30 cellular contexts compared by ENCODE assay signal in the genomic region with DNA sequence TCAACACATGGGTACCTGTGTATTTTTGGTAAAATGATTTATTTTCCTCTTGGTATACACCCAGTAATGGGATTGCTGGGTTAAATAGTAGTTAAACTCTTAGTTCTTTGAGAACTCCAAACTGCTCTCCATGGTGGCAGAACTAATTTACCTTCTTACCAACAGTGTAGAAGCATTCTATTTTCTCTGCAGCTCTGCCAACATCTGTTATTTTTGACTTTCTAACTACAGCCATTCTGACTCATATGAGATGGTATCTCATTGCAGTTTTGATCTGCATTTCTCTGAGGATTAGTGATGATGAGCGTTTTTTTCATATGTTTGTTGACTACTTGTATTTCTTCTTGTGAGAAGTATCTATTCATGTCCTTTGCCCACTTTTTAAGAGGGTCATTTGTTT.
DNase-seq lines count a peak whose midpoint lies in the region; ATAC-seq and TF ChIP-seq lines count a peak whose summit lies in the region.
"Had no signal": no experiment of that assay in that cellular context is flagged by ENCODE, and none has a peak within 500 bp of the region (broad histone marks: within the 10 kb centered on the region; RNA-seq: fewer than 3 reads in every experiment).

No MANE protein-coding gene starts in this region.

- no peaks in the 10 kb centered on the region for H3K4me1 ChIP-seq in foreskin keratinocyte
- H3K4me1 ChIP-seq: HAP-1, uterus had no signal

- no peak for TF ChIP-seq CTCF in foreskin keratinocyte (conservative IDR thresholded peaks at IDR 0.05)

- DNase-seq in EL (peak; percentile 23), NCI-H226 (peak; percentile 42), astrocyte of the hippocampus (ENCODE audit: low read depth, low spot score) (peak; percentile 37), foreskin keratinocyte (peak in 1 of 2 donors; percentile 48), SW 1271 (lab: John Stamatoyannopoulos, UW) (no peak)
- no peak for DNase-seq in central memory CD4-positive, alpha-beta T cell
- DNase-seq: ACHN; activated CD4-positive, alpha-beta T cell treated with anti-CD3 and anti-CD28 coated beads for 1 hour; activated effector memory CD4-positive, alpha-beta T cell treated with anti-CD3 and anti-CD28 coated beads, Interleukin-2, amount 50 U/mL, for 16 hours; activated naive CD8-positive, alpha-beta T cell treated with anti-CD3 and anti-CD28 coated beads, Interleukin-2, amount 50 U/mL, for 24 hours; DMS79 treated with DMSO at 0.1 percent for 48 hours; foreskin melanocyte; immature natural killer cell; IMR-90; mesendoderm; naive thymus-derived CD4-positive, alpha-beta T cell; NCI-H1417; NCI-H2081 treated with DMSO at 0.1 percent for 48 hours; SHP77; stimulated activated CD4-positive, alpha-beta T cell treated with anti-CD3 and anti-CD28 coated beads, Interleukin-4, amount 100 ng/mL, for 4 hours; stimulated activated naive CD4-positive, alpha-beta T cell; T-cell; uterus had no signal

- H3K27ac ChIP-seq in foreskin keratinocyte = no peak overlapping the region
- H3K27ac ChIP-seq: BLaER1, hepatocyte, thoracic aorta, uterus had no signal

- ATAC-seq in foreskin keratinocyte (peak; percentile 60), HG03442 (IDR thresholded peaks at IDR 0.05; ENCODE audit: unreplicated experiment) (no peak), GM21529 (IDR thresholded peaks at IDR 0.05; ENCODE audit: unreplicated experiment) (no peak)
- ATAC-seq: activated naive CD8-positive, alpha-beta T cell treated with anti-CD3 and anti-CD28 coated beads, Interleukin-2, amount 50 U/mL, for 24 hours; left lobe of liver; naive thymus-derived CD4-positive, alpha-beta T cell; T-cell had no signal

- H3K27me3 ChIP-seq in foreskin keratinocyte = no peaks in the 10 kb centered on the region
- H3K27me3 ChIP-seq: BLaER1, hepatocyte had no signal

Comparison
In these comparisons a context has a peak if more than half of its experiments do, and no peak if none do; other contexts are left out.
1. DNase-seq: peak in EL (single experiment), NCI-H226 (single experiment) and astrocyte of the hippocampus (single experiment); none in central memory CD4-positive, alpha-beta T cell (single experiment) and SW 1271 (0 of 2).